14 cellular contexts compared by ENCODE assay signal in genomic region chr18:79682481-79682880, GRCh38. TPM values are rescaled to one million over a fixed set of nuclear protein-coding genes. Genes with fewer than 3 reads are reported as not detected.
DNase-seq lines count a peak whose midpoint lies in the region; ATAC-seq and TF ChIP-seq lines count a peak whose summit lies in the region.
"Had no signal": no experiment of that assay in that cellular context is flagged by ENCODE, and none has a peak within 500 bp of the region (broad histone marks: within the 10 kb centered on the region; RNA-seq: fewer than 3 reads in every experiment).

No MANE protein-coding gene starts in this region.

- H3K4me1 Mint-ChIP-seq in activated T-cell treated with anti-CD3 and anti-CD28 coated beads, Interleukin-2, amount 50 U/mL, for 4 hours (ENCODE audit: low read depth) = peaks cover 71% of the 10 kb centered on the region
- peaks cover 71 to 77% (median 73%) of the 10 kb centered on the region in 3 donors for H3K4me1 Mint-ChIP-seq in T-cell
- peaks cover 58 to 62% of the 10 kb centered on the region in 2 donors for H3K4me1 Mint-ChIP-seq in effector memory CD8-positive, alpha-beta T cell (ENCODE audit: low read depth in 2 of 2)

- H3K9me3 ChIP-seq in spleen = no peaks in the 10 kb centered on the region
- H3K9me3 ChIP-seq: right atrium auricular region, tibial nerve had no signal

- CTCF ChIA-PET in T-cell (lab: Charles Lee) = no interaction called here

- no peaks in the 10 kb centered on the region for H3K27me3 Mint-ChIP-seq in activated T-cell treated with anti-CD3 and anti-CD28 coated beads, Interleukin-2, amount 50 U/mL, for 4 hours (ENCODE audit: low read depth)
- H3K27me3 Mint-ChIP-seq in T-cell = no peaks in the 10 kb centered on the region
- H3K27me3 Mint-ChIP-seq in effector memory CD8-positive, alpha-beta T cell = no peaks in the 10 kb centered on the region

- TF ChIP-seq CTCF in spleen (IDR thresholded peaks at IDR 0.05 in 8 of 11, conservative IDR thresholded peaks at IDR 0.05 in 3 of 11) = no peak

- peak overlapping the region in 2 of 8 donors; percentile 12 to 100 for H3K4me3 ChIP-seq in spleen
- H3K4me3 ChIP-seq: right atrium auricular region, tibial nerve had no signal

- DNase-seq in activated T-cell treated with anti-CD3 and anti-CD28 coated beads, Interleukin-2, amount 50 U/mL, for 4 hours = no peak
- no peak for DNase-seq in activated T-cell treated with anti-CD3 and anti-CD28 coated beads, Interleukin-2, amount 50 U/mL, for 1 hour
- DNase-seq in T-cell = no peak
- DNase-seq in effector memory CD8-positive, alpha-beta T cell = no peak
- DNase-seq in spleen = no peak
- no peak for DNase-seq in globus pallidus (ENCODE audit: low spot score)
- no peak for DNase-seq in left cardiac atrium
- DNase-seq in DMS53 treated with DMSO at 0.1 percent for 48 hours (lab: John Stamatoyannopoulos, UW; ENCODE audit: unreplicated experiment) = no peak
- DNase-seq: hypothalamus, NCI-H510A treated with DMSO at 0.1 percent for 48 hours had no signal

- peaks cover 29 to 80% (median 66%) of the 10 kb centered on the region in 6 donors for H3K4me1 ChIP-seq in spleen

- peak overlapping the region; percentile 58 to 83 for H3K27ac Mint-ChIP-seq in T-cell
- peak overlapping the region; percentile 84 to 95 for H3K27ac Mint-ChIP-seq in effector memory CD8-positive, alpha-beta T cell

- H3K9me3 Mint-ChIP-seq in activated T-cell treated with anti-CD3 and anti-CD28 coated beads, Interleukin-2, amount 50 U/mL, for 4 hours = no peaks in the 10 kb centered on the region
- H3K9me3 Mint-ChIP-seq in T-cell = no peaks in the 10 kb centered on the region
- no peaks in the 10 kb centered on the region for H3K9me3 Mint-ChIP-seq in effector memory CD8-positive, alpha-beta T cell

- H3K27me3 ChIP-seq in spleen (replicated peaks in 1 of 7) = no peaks in the 10 kb centered on the region
- H3K27me3 ChIP-seq: right atrium auricular region, tibial nerve had no signal

- peak overlapping the region; percentile 90 for H3K4me3 Mint-ChIP-seq in activated T-cell treated with anti-CD3 and anti-CD28 coated beads, Interleukin-2, amount 50 U/mL, for 4 hours
- peak overlapping the region; percentile 85 to 93 (median 85) for H3K4me3 Mint-ChIP-seq in T-cell
- H3K4me3 Mint-ChIP-seq in effector memory CD8-positive, alpha-beta T cell = peak overlapping the region; percentile 56 to 93

- POLR2A ChIA-PET in T-cell (lab: Charles Lee) = no interaction called here

- peak overlapping the region in 7 of 8 donors; percentile 55 to 100 (median 96) for H3K27ac ChIP-seq in spleen
- H3K27ac ChIP-seq: right atrium auricular region, tibial nerve had no signal

- TF ChIP-seq POLR2A in spleen (IDR thresholded peaks at IDR 0.05) = no peak

- intact Hi-C loops in spleen (cut with DNase I; ENCODE audit: low total_unique reads) = loop anchor here (10.0 kb wide), 1 partner anchor 262 kb away; no protein-coding TSS in a partner anchor
- intact Hi-C loops in left cardiac atrium (cut with DNase I) = no loop called here

- 83 to 88% (median 86%) methylated on average over 11 of the region's 11 CpGs for WGBS in spleen, 5 donors

- no peak for ATAC-seq in activated T-cell treated with anti-CD3 and anti-CD28 coated beads, Interleukin-2, amount 50 U/mL, for 4 hours
- no peak for ATAC-seq in T-cell (replicated peaks in 1 of 4)
- no peak for ATAC-seq in effector memory CD8-positive, alpha-beta T cell (replicated peaks)
- ATAC-seq in left cardiac atrium = no peak
- ATAC-seq: left lobe of liver, SK-N-SH treated with all-trans-retinoic acid at 6 μM for 48 hours had no signal

- H3K36me3 Mint-ChIP-seq in activated T-cell treated with anti-CD3 and anti-CD28 coated beads, Interleukin-2, amount 50 U/mL, for 4 hours (ENCODE audit: insufficient read depth) = peaks cover 10% of the 10 kb centered on the region
- peaks cover 8% of the 10 kb centered on the region for H3K36me3 Mint-ChIP-seq in T-cell
- peaks cover 56% of the 10 kb centered on the region for H3K36me3 Mint-ChIP-seq in effector memory CD8-positive, alpha-beta T cell (ENCODE audit: insufficient read depth)

- peaks cover 0 to 35% (median 2%) of the 10 kb centered on the region in 6 donors for H3K36me3 ChIP-seq in spleen
- H3K36me3 ChIP-seq: right atrium auricular region, tibial nerve had no signal

RNA-seq across cellular contexts. Expression of gene CTDP1, which starts 2.9 kb away (rescaled TPM):
- 10 to 100 TPM; 38.6 to 46.2 (median 44.6) TPM for total RNA-seq in activated T-cell treated with anti-CD3 and anti-CD28 coated beads, Interleukin-2, amount 50 U/mL, for 4 hours
- total RNA-seq in T-cell (10 to 100 TPM; 46.3 to 78.0 (median 49.4) TPM), spleen (10 to 100 TPM; 24.5 to 54.6 (median 30.5) TPM), left cardiac atrium (10 to 100 TPM in 1 of 2 donors, 1 to 10 TPM in 1; 9.7 to 11.7 TPM)
- 10 to 100 TPM; 13.6 to 20.8 (median 18.0) TPM for polyA plus RNA-seq in spleen
